Comparison of ENCODE assay signal across 29 cellular contexts in genomic region chr20:38208088-38208487, GRCh38. TPM values are rescaled to one million over a fixed set of nuclear protein-coding genes. Genes with fewer than 3 reads are reported as not detected.
"Had no signal": no experiment of that assay in that cellular context is flagged by ENCODE, and none has a peak within 500 bp of the region (broad histone marks: within the 10 kb centered on the region; RNA-seq: fewer than 3 reads in every experiment).

No MANE protein-coding gene starts in this region.

- H3K4me1 ChIP-seq: pancreas, prostate gland had no signal

- ATAC-seq: activated CD4-positive, CD25-positive, alpha-beta regulatory T cell treated with anti-CD3 and anti-CD28 coated beads, Interleukin-2, amount 50 U/mL, for 24 hours; activated naive CD8-positive, alpha-beta T cell treated with anti-CD3 and anti-CD28 coated beads, Interleukin-2, amount 50 U/mL, for 24 hours; effector memory CD8-positive, alpha-beta T cell; foreskin keratinocyte; naive thymus-derived CD8-positive, alpha-beta T cell; pancreas; T-helper 17 cell had no signal

- H3K9me3 ChIP-seq: esophagus muscularis mucosa, pancreas, prostate gland, testis, vagina had no signal

- H3K27me3 ChIP-seq: esophagus muscularis mucosa, foreskin keratinocyte, pancreas, testis, vagina had no signal

- H3K4me2 ChIP-seq: smooth muscle cell had no signal

- H3K4me3 ChIP-seq: esophagus muscularis mucosa, pancreas, prostate gland, smooth muscle cell, testis, vagina had no signal

- H3K27me3 Mint-ChIP-seq: activated naive CD4-positive, alpha-beta T cell treated with anti-CD3 and anti-CD28 coated beads, Interleukin-2, amount 50 U/mL, for 24 hours had no signal

- DNase-seq: activated CD4-positive, alpha-beta T cell treated with anti-CD3 and anti-CD28 coated beads for 48 hours; activated CD4-positive, alpha-beta T cell treated with anti-CD3 and anti-CD28 coated beads, Interleukin-2, amount 50 U/mL, for 48 hours; activated CD8-positive, alpha-beta memory T cell treated with anti-CD3 and anti-CD28 coated beads, Interleukin-2, amount 50 U/mL, for 4 hours; activated naive CD8-positive, alpha-beta T cell treated with anti-CD3 and anti-CD28 coated beads, Interleukin-2, amount 50 U/mL, for 24 hours; amygdala; effector memory CD8-positive, alpha-beta T cell; foreskin keratinocyte; naive thymus-derived CD8-positive, alpha-beta T cell; nucleus accumbens; retina; stimulated activated CD4-positive, alpha-beta T cell treated with anti-CD3 and anti-CD28 coated beads, Interleukin-15, amount 100 ng/mL, for 24 hours; stimulated activated naive CD4-positive, alpha-beta T cell treated with Interleukin-2 at 50 U/mL for 16 hours; T-helper 17 cell; T1000; testis; WERI-Rb-1 had no signal

- H3K36me3 ChIP-seq: esophagus muscularis mucosa, pancreas, prostate gland, vagina, WERI-Rb-1 had no signal

- H3K27ac Mint-ChIP-seq: activated naive CD4-positive, alpha-beta T cell treated with anti-CD3 and anti-CD28 coated beads, Interleukin-2, amount 50 U/mL, for 24 hours; activated naive CD8-positive, alpha-beta T cell treated with anti-CD3 and anti-CD28 coated beads, Interleukin-2, amount 50 U/mL, for 24 hours; activated T-cell treated with anti-CD3 and anti-CD28 coated beads, Interleukin-2, amount 50 U/mL, for 24 hours; activated T-helper 2 cell treated with anti-CD3 and anti-CD28 coated beads, Interferon-gamma antibody, Interleukin-2, Interleukin-4, amounts not matched to agents 10 μg/mL and 5 μg/mL and 100 μg/mL, durations not matched to agents 14 hours and 24 hours and 36 hours; effector memory CD8-positive, alpha-beta T cell; memory B cell; naive thymus-derived CD8-positive, alpha-beta T cell; T-helper 17 cell; type B pancreatic cell had no signal

- H3K4me1 Mint-ChIP-seq: activated naive CD4-positive, alpha-beta T cell treated with anti-CD3 and anti-CD28 coated beads, Interleukin-2, amount 50 U/mL, for 24 hours; activated naive CD8-positive, alpha-beta T cell treated with anti-CD3 and anti-CD28 coated beads, Interleukin-2, amount 50 U/mL, for 24 hours; naive thymus-derived CD8-positive, alpha-beta T cell; neural crest cell had no signal

- H3K36me3 Mint-ChIP-seq: activated naive CD4-positive, alpha-beta T cell treated with anti-CD3 and anti-CD28 coated beads, Interleukin-2, amount 50 U/mL, for 24 hours; memory B cell; naive thymus-derived CD8-positive, alpha-beta T cell; type B pancreatic cell had no signal

- H3K27ac ChIP-seq: esophagus muscularis mucosa, foreskin keratinocyte, pancreas, prostate gland, testis, vagina, WERI-Rb-1 had no signal

- H3K4me3 Mint-ChIP-seq: activated naive CD4-positive, alpha-beta T cell treated with anti-CD3 and anti-CD28 coated beads, Interleukin-2, amount 50 U/mL, for 24 hours; activated naive CD8-positive, alpha-beta T cell treated with anti-CD3 and anti-CD28 coated beads, Interleukin-2, amount 50 U/mL, for 24 hours; activated T-cell treated with anti-CD3 and anti-CD28 coated beads, Interleukin-2, amount 50 U/mL, for 24 hours; effector memory CD8-positive, alpha-beta T cell; memory B cell; naive thymus-derived CD8-positive, alpha-beta T cell; neural crest cell; T-helper 17 cell; type B pancreatic cell had no signal

- H3K9me3 Mint-ChIP-seq: activated naive CD4-positive, alpha-beta T cell treated with anti-CD3 and anti-CD28 coated beads, Interleukin-2, amount 50 U/mL, for 24 hours; activated naive CD8-positive, alpha-beta T cell treated with anti-CD3 and anti-CD28 coated beads, Interleukin-2, amount 50 U/mL, for 24 hours; activated T-cell treated with anti-CD3 and anti-CD28 coated beads, Interleukin-2, amount 50 U/mL, for 24 hours; activated T-helper 2 cell treated with anti-CD3 and anti-CD28 coated beads, Interferon-gamma antibody, Interleukin-2, Interleukin-4, amounts not matched to agents 10 μg/mL and 5 μg/mL and 100 μg/mL, durations not matched to agents 14 hours and 24 hours and 36 hours; effector memory CD8-positive, alpha-beta T cell; memory B cell; naive thymus-derived CD8-positive, alpha-beta T cell; neural crest cell; type B pancreatic cell had no signal

RNA-seq across cellular contexts. Expression of gene TGM2, which starts 43.0 kb away (rescaled TPM):
- total RNA-seq: activated CD8-positive, alpha-beta memory T cell treated with anti-CD3 and anti-CD28 coated beads for 36 hours; activated T-helper 2 cell treated with anti-CD3 and anti-CD28 coated beads, Interferon-gamma antibody, Interleukin-2, Interleukin-4, amounts not matched to agents 10 μg/mL and 5 μg/mL and 100 μg/mL, durations not matched to agents 14 hours and 24 hours and 36 hours; naive thymus-derived CD8-positive, alpha-beta T cell had no signal
- polyA plus RNA-seq: naive thymus-derived CD8-positive, alpha-beta T cell had no signal

RNA-seq across cellular contexts. Expression of gene KIAA1755, which starts 52.4 kb away (rescaled TPM):
- total RNA-seq: activated CD8-positive, alpha-beta memory T cell treated with anti-CD3 and anti-CD28 coated beads for 36 hours; activated T-helper 2 cell treated with anti-CD3 and anti-CD28 coated beads, Interferon-gamma antibody, Interleukin-2, Interleukin-4, amounts not matched to agents 10 μg/mL and 5 μg/mL and 100 μg/mL, durations not matched to agents 14 hours and 24 hours and 36 hours; naive thymus-derived CD8-positive, alpha-beta T cell; smooth muscle cell; T-helper 17 cell had no signal
- polyA plus RNA-seq: naive thymus-derived CD8-positive, alpha-beta T cell had no signal
